In genomic region chr4:168677879-168678278, GRCh38 we compare ENCODE assay signal across 27 cellular contexts.
"Had no signal": no experiment of that assay in that cellular context is flagged by ENCODE, and none has a peak within 500 bp of the region (broad histone marks: within the 10 kb centered on the region; RNA-seq: fewer than 3 reads in every experiment).

No MANE protein-coding gene starts in this region.

- H3K9me3 Mint-ChIP-seq: activated naive CD4-positive, alpha-beta T cell treated with anti-CD3 and anti-CD28 coated beads, Interleukin-2, amount 50 U/mL, for 72 hours; activated T-cell treated with anti-CD3 and anti-CD28 coated beads, Interleukin-2, amount 50 U/mL, for 24 hours; activated T-helper 17 cell treated with anti-CD3 and anti-CD28 coated beads, Interleukin-2, amount 50 U/mL, for 72 hours; central memory CD8-positive, alpha-beta T cell; effector memory CD8-positive, alpha-beta T cell; type B pancreatic cell had no signal

- H3K36me3 Mint-ChIP-seq: activated naive CD4-positive, alpha-beta T cell treated with anti-CD3 and anti-CD28 coated beads, Interleukin-2, amount 50 U/mL, for 72 hours; memory B cell; naive thymus-derived CD4-positive, alpha-beta T cell had no signal

- DNase-seq: activated CD4-positive, alpha-beta T cell treated with anti-CD3 and anti-CD28 coated beads, Interleukin-2, amount 50 U/mL, for 4 hours; activated CD8-positive, alpha-beta memory T cell treated with anti-CD3 and anti-CD28 coated beads for 24 hours; activated CD8-positive, alpha-beta memory T cell treated with anti-CD3 and anti-CD28 coated beads, Interleukin-2, amount 50 U/mL, for 4 hours; activated T-cell treated with anti-CD3 and anti-CD28 coated beads, Interleukin-2, amount 50 U/mL, for 24 hours; aorta; brain microvascular endothelial cell; colonic mucosa; dorsolateral prefrontal cortex; effector memory CD8-positive, alpha-beta T cell; foreskin melanocyte; hypothalamus; naive thymus-derived CD4-positive, alpha-beta T cell; sigmoid colon; spleen; stimulated activated CD4-positive, alpha-beta T cell treated with anti-CD3 and anti-CD28 coated beads, Interleukin-4, amount 100 ng/mL, for 1 hour; stimulated activated naive CD4-positive, alpha-beta T cell; T-helper 1 cell; testis; WERI-Rb-1 had no signal

- H3K27me3 ChIP-seq: brain microvascular endothelial cell, colonic mucosa, neutrophil, sigmoid colon, spleen, testis had no signal

- H3K4me1 ChIP-seq: colonic mucosa, spleen, testis had no signal

- H3K4me3 ChIP-seq: colonic mucosa, dorsolateral prefrontal cortex, sigmoid colon, spleen, testis had no signal

- H3K36me3 ChIP-seq: brain microvascular endothelial cell, colonic mucosa, neutrophil, spleen, WERI-Rb-1 had no signal

- ATAC-seq: activated naive CD4-positive, alpha-beta T cell treated with anti-CD3 and anti-CD28 coated beads, Interleukin-2, amount 50 U/mL, for 72 hours; activated T-helper 17 cell treated with anti-CD3 and anti-CD28 coated beads, Interleukin-2, amount 50 U/mL, for 72 hours; effector memory CD8-positive, alpha-beta T cell; naive thymus-derived CD4-positive, alpha-beta T cell had no signal

- H3K4me1 Mint-ChIP-seq: activated T-helper 17 cell treated with anti-CD3 and anti-CD28 coated beads, Interleukin-2, amount 50 U/mL, for 72 hours; central memory CD8-positive, alpha-beta T cell; memory B cell; naive thymus-derived CD4-positive, alpha-beta T cell had no signal

- H3K9me3 ChIP-seq: colonic mucosa, neutrophil, sigmoid colon, spleen, testis had no signal

- H3K27ac ChIP-seq: brain microvascular endothelial cell, colonic mucosa, dorsolateral prefrontal cortex, neutrophil, sigmoid colon, spleen, testis, WERI-Rb-1 had no signal

- H3K4me3 Mint-ChIP-seq: activated T-cell treated with anti-CD3 and anti-CD28 coated beads, Interleukin-2, amount 50 U/mL, for 24 hours; activated T-helper 17 cell treated with anti-CD3 and anti-CD28 coated beads, Interleukin-2, amount 50 U/mL, for 72 hours; central memory CD8-positive, alpha-beta T cell; effector memory CD8-positive, alpha-beta T cell; memory B cell; naive thymus-derived CD4-positive, alpha-beta T cell; type B pancreatic cell had no signal

- FAIRE-seq: endothelial cell of umbilical vein, TTC549 had no signal

- H3K27ac Mint-ChIP-seq: activated naive CD4-positive, alpha-beta T cell treated with anti-CD3 and anti-CD28 coated beads, Interleukin-2, amount 50 U/mL, for 72 hours; activated T-cell treated with anti-CD3 and anti-CD28 coated beads, Interleukin-2, amount 50 U/mL, for 24 hours; activated T-helper 17 cell treated with anti-CD3 and anti-CD28 coated beads, Interleukin-2, amount 50 U/mL, for 72 hours; effector memory CD8-positive, alpha-beta T cell; memory B cell; naive thymus-derived CD4-positive, alpha-beta T cell; type B pancreatic cell had no signal
